In genomic region chr19:49017041-49017665, GRCh38 we compare ENCODE assay signal across 9 cellular contexts. TPM values are rescaled to one million over a fixed set of nuclear protein-coding genes. Genes with fewer than 3 reads are reported as not detected.
A peak's percentile ranks its signal among the peaks of the same experiment; 100 is the strongest.
DNase-seq lines count a peak whose midpoint lies in the region; ATAC-seq and TF ChIP-seq lines count a peak whose summit lies in the region.
"Had no signal": no experiment of that assay in that cellular context is flagged by ENCODE, and none has a peak within 500 bp of the region (broad histone marks: within the 10 kb centered on the region; RNA-seq: fewer than 3 reads in every experiment).

Gene LHB, minus strand, starts transcription at chr19:49017091. Its CDS starts 10 bp downstream, at chr19:49017081.

- POLR2A ChIA-PET in AG04450 (lab: Yijun Ruan, JAX) = interaction anchor here (0.6 to 0.9 kb wide), 4 partner anchors 8 to 41 kb away, joined by 3 to 4 read pairs (median 3); partner anchors contain the start of genes CGB7, GYS1 and RUVBL2

- peaks cover 0 to 22% of the 10 kb centered on the region in 2 donors for H3K4me1 ChIP-seq in muscle layer of duodenum (ENCODE audit: control insufficient read depth in 1 of 2, insufficient read depth in 2 of 2, low read length in 2 of 2)

- H3K4me3 ChIP-seq in AG04450 (ENCODE audit: low read depth, low read length) (peak within 1 kb of the TSS; percentile 49), HL-60 (replicated peaks; ENCODE audit: insufficient read depth, low read length) (peak within 1 kb of the TSS; percentile 37), choroid plexus epithelial cell (ENCODE audit: low read depth, low read length) (peak within 1 kb of the TSS; percentile 47), muscle layer of duodenum (ENCODE audit: low read depth in 1 of 2, low read length in 2 of 2) (peak within 1 kb of the TSS; percentile 38 to 69)

- H3K27me3 ChIP-seq in AG04450 (ENCODE audit: control insufficient read depth, insufficient read depth, low read length) (no peaks in the 10 kb centered on the region), HL-60 (ENCODE audit: insufficient read depth, poor library complexity, severe bottlenecking) (peaks cover 35% of the 10 kb centered on the region), muscle layer of duodenum (ENCODE audit: low read depth, low read length) (peaks cover 8% of the 10 kb centered on the region)

- TF ChIP-seq CTCF in AG04450 (IDR thresholded peaks at IDR 0.05; ENCODE audit: low read depth, low read length) (no peak), HL-60 (IDR thresholded peaks at IDR 0.05; ENCODE audit: insufficient read depth, low read length) (no peak), choroid plexus epithelial cell (conservative IDR thresholded peaks at IDR 0.05; ENCODE audit: low read depth, low read length) (no peak)

- H3K36me3 ChIP-seq in muscle layer of duodenum (ENCODE audit: control insufficient read depth in 1 of 2, insufficient read depth in 2 of 2, low read length in 2 of 2) = peaks cover 6 to 33% of the 10 kb centered on the region in 2 donors

- no peak for ATAC-seq in esophagus mucosa

- H3K9me3 ChIP-seq in AG04450 (ENCODE audit: control insufficient read depth, insufficient read depth, low read length) (no peaks in the 10 kb centered on the region; the same call in 1 of the 2 replicates), muscle layer of duodenum (ENCODE audit: control insufficient read depth in 1 of 2, low read length in 2 of 2) (no peaks in the 10 kb centered on the region)

- H3K27ac ChIP-seq in AG04450 (ENCODE audit: low read depth, low read length) (no peak within 1 kb of the TSS), HL-60 (replicated peaks) (no peak within 1 kb of the TSS), muscle layer of duodenum (ENCODE audit: low read length) (no peak within 1 kb of the TSS)

- CTCF ChIA-PET in AG04450 (lab: Charles Lee) = interaction anchor here (0.6 to 3.7 kb wide), 4 partner anchors 18 to 120 kb away, joined by 3 to 28 read pairs (median 4); partner anchors contain the start of genes CGB7 and RUVBL2

- DNase-seq in AG04450 (ENCODE audit: low read depth, low spot score) = no peak
- no peak for DNase-seq in HL-60 (ENCODE audit: low read depth in 1 of 2, low spot score in 1 of 2)
- no peak for DNase-seq in choroid plexus epithelial cell (ENCODE audit: low read depth)
- no peak for DNase-seq in NCI-H2227 (lab: John Stamatoyannopoulos, UW; ENCODE audit: unreplicated experiment)
- no peak for DNase-seq in activated CD8-positive, alpha-beta memory T cell treated with anti-CD3 and anti-CD28 coated beads, Interleukin-2, amount 50 U/mL, for 48 hours
- no peak for DNase-seq in iPS-NIHi7 (ENCODE audit: extremely low spot score)

RNA-seq across cellular contexts. Expression of gene LHB, which starts in this region (rescaled TPM):
- polyA plus RNA-seq in AG04450 (2011; rRNA removed) = 0.31 TPM in 1 of 2 replicates, not detected in the other
- not detected in 2 replicates for polyA minus RNA-seq in AG04450 (2011; rRNA and poly(A)+ RNA removed)
- not detected for total RNA-seq in esophagus mucosa
- total RNA-seq: liver had no signal
- polyA plus RNA-seq: liver had no signal
